16 cellular contexts compared by ENCODE assay signal in genomic region chrX:103932133-103932532, GRCh38. TPM values are rescaled to one million over a fixed set of nuclear protein-coding genes. Genes with fewer than 3 reads are reported as not detected.
DNase-seq lines count a peak whose midpoint lies in the region; ATAC-seq, FAIRE-seq and TF ChIP-seq lines count a peak whose summit lies in the region.
"Had no signal": no experiment of that assay in that cellular context is flagged by ENCODE, and none has a peak within 500 bp of the region (broad histone marks: within the 10 kb centered on the region; RNA-seq: fewer than 3 reads in every experiment).

No MANE protein-coding gene starts in this region.

- no TSS peak for BruUV-seq in OCI-LY7 (replicated peaks; lab: Mats Ljungman, UMichigan)

- H3K27ac Mint-ChIP-seq in CD8-positive, alpha-beta memory T cell, result no peak overlapping the region
- H3K27ac Mint-ChIP-seq: HFFc6; T-helper 1 cell treated with Interleukin-12 subunit alpha and Interleukin-12 subunit beta and Interleukin-4 antibody, amounts not matched to agents 30 μg/mL and 1 μg/mL, for 36 hours had no signal

- intact Hi-C loops in OCI-LY7 (cut with micrococcal nuclease; ENCODE audit: unreplicated experiment), result no loop called here

- peaks cover 0 to 22% (median 3%) of the 10 kb centered on the region in 3 donors for H3K36me3 Mint-ChIP-seq in CD8-positive, alpha-beta memory T cell

- no peaks in the 10 kb centered on the region for H3K27me3 ChIP-seq in CD8-positive, alpha-beta memory T cell (ENCODE audit: insufficient read depth, low read length, poor library complexity, severe bottlenecking)

- ATAC-seq in GM18520 (IDR thresholded peaks at IDR 0.05; ENCODE audit: unreplicated experiment), result peak; percentile 45
- peak; percentile 92 for ATAC-seq in GM21360 (IDR thresholded peaks at IDR 0.05; ENCODE audit: unreplicated experiment)
- ATAC-seq in HG02870 (IDR thresholded peaks at IDR 0.05; ENCODE audit: unreplicated experiment), result peak; percentile 98
- ATAC-seq in HG03575 (IDR thresholded peaks at IDR 0.05; ENCODE audit: extremely low read depth, insufficient number of reproducible peaks, low FRiP score, unreplicated experiment), result peak; percentile 83
- ATAC-seq: left colon had no signal

- peaks cover 11% of the 10 kb centered on the region; the same call in 1 of the 2 replicates for H3K79me2 ChIP-seq in OCI-LY7 (ENCODE audit: insufficient read depth, low read depth, low read length)

- TF ChIP-seq CTCF in OCI-LY7 (conservative IDR thresholded peaks at IDR 0.05; ENCODE audit: low read length), result no peak

- no peaks in the 10 kb centered on the region for H3K9me3 Mint-ChIP-seq in CD8-positive, alpha-beta memory T cell
- H3K9me3 Mint-ChIP-seq: HFFc6; T-helper 1 cell treated with Interleukin-12 subunit alpha and Interleukin-12 subunit beta and Interleukin-4 antibody, amounts not matched to agents 30 μg/mL and 1 μg/mL, for 36 hours had no signal

- peaks cover 0 to 5% of the 10 kb centered on the region in 2 donors for H3K27me3 Mint-ChIP-seq in CD8-positive, alpha-beta memory T cell

- H3K27ac ChIP-seq in CD8-positive, alpha-beta memory T cell (ENCODE audit: low read depth, low read length), result no peak overlapping the region
- H3K27ac ChIP-seq in OCI-LY7 (ENCODE audit: low read depth, low read length, poor library complexity, severe bottlenecking), result no peak overlapping the region

- no peak for FAIRE-seq in urothelium cell line (lab: Jason Lieb, UNC)

- CTCF ChIA-PET in CD8-positive, alpha-beta memory T cell (lab: Charles Lee), result interaction anchor here (1.2 to 1.4 kb wide), 2 partner anchors 9 to 13 kb away, joined by 4 read pairs; no protein-coding TSS in a partner anchor
- CTCF ChIA-PET in OCI-LY7 (lab: Charles Lee; ENCODE audit: unreplicated experiment), result no interaction called here

- H3K9me2 ChIP-seq in OCI-LY7 (ENCODE audit: insufficient read depth, low read length), result no peaks in the 10 kb centered on the region

- H3K4me3 Mint-ChIP-seq in CD8-positive, alpha-beta memory T cell, result no peak overlapping the region
- H3K4me3 Mint-ChIP-seq: HFFc6; T-helper 1 cell treated with Interleukin-12 subunit alpha and Interleukin-12 subunit beta and Interleukin-4 antibody, amounts not matched to agents 30 μg/mL and 1 μg/mL, for 36 hours had no signal

- H2AFZ ChIP-seq in OCI-LY7 (ENCODE audit: low read length), result no peak overlapping the region

- DNase-seq in CD8-positive, alpha-beta memory T cell, result no peak
- no peak for DNase-seq in urothelium cell line (ENCODE audit: low spot score)
- DNase-seq in nucleus accumbens (lab: John Stamatoyannopoulos, UW), result no peak
- no peak for DNase-seq in OCI-LY7 (ENCODE audit: low spot score)
- DNase-seq: AML-193; DMS 273 treated with DMSO at 0.1 percent for 48 hours; HFFc6; hypothalamus; left colon; NCI-H2029 treated with DMSO at 0.1 percent for 48 hours; stimulated activated CD4-positive, alpha-beta T cell treated with anti-CD3 and anti-CD28 coated beads, Interleukin-12 subunit alpha, Interleukin-12 subunit beta, amount 100 ng/mL, for 4 hours had no signal

- no peaks in the 10 kb centered on the region for H3K9me3 ChIP-seq in CD8-positive, alpha-beta memory T cell (ENCODE audit: low read length)
- H3K9me3 ChIP-seq in OCI-LY7 (ENCODE audit: low read length), result no peaks in the 10 kb centered on the region

- no peaks in the 10 kb centered on the region for H3K36me3 ChIP-seq in CD8-positive, alpha-beta memory T cell (ENCODE audit: insufficient read depth, low read length)
- peaks cover 13% of the 10 kb centered on the region for H3K36me3 ChIP-seq in OCI-LY7 (ENCODE audit: insufficient read depth, low read length)

- no peak overlapping the region for H3K4me2 ChIP-seq in OCI-LY7 (ENCODE audit: low read length)

- peaks cover 0 to 14% (median 4%) of the 10 kb centered on the region in 3 donors for H3K4me1 Mint-ChIP-seq in CD8-positive, alpha-beta memory T cell

- H3K4me1 ChIP-seq in CD8-positive, alpha-beta memory T cell (ENCODE audit: insufficient read depth, low read length), result no peaks in the 10 kb centered on the region
- H3K4me1 ChIP-seq in OCI-LY7 (ENCODE audit: insufficient read depth, low read length, poor library complexity, severe bottlenecking), result peaks cover 8% of the 10 kb centered on the region

- no peaks in the 10 kb centered on the region for H4K20me1 ChIP-seq in OCI-LY7 (ENCODE audit: insufficient read depth, low read length)

- POLR2A ChIA-PET in CD8-positive, alpha-beta memory T cell (lab: Charles Lee), result no interaction called here
- POLR2A ChIA-PET in OCI-LY7 (lab: Charles Lee), result interaction anchor here (1.1 kb wide), 1 partner anchor 93 kb away, joined by 3 read pairs; no protein-coding TSS in a partner anchor

- H3K4me3 ChIP-seq in CD8-positive, alpha-beta memory T cell (ENCODE audit: low read length), result no peak overlapping the region
- H3K4me3 ChIP-seq in OCI-LY7 (ENCODE audit: low read depth, low read length, poor library complexity, severe bottlenecking), result no peak overlapping the region

RNA-seq across cellular contexts. Expression of gene TMSB15B, which starts 30.3 kb away (rescaled TPM):
- total RNA-seq in CD8-positive, alpha-beta memory T cell, result 1 to 10 TPM; 6.2 to 6.7 TPM
- polyA plus RNA-seq in CD8-positive, alpha-beta memory T cell, result 4.9 TPM
- 11.2 and 13.7 TPM in 2 replicates for total RNA-seq in OCI-LY7 (2014; rRNA removed; shearing (Covaris generic))
- 23.6 and 24.3 TPM in 2 replicates for total RNA-seq in OCI-LY7 (2022)

Comparison
In these comparisons a context has a peak if more than half of its experiments do, and no peak if none do; other contexts are left out.
1. ATAC-seq: peak in every context shown above with its lines; median percentile 98 in HG02870; 92 in GM21360; 83 in HG03575; 45 in GM18520.